ENCODE assay signal across 15 cellular contexts in genomic region chr1:63817700-63818099, GRCh38. TPM values are rescaled to one million over a fixed set of nuclear protein-coding genes. Genes with fewer than 3 reads are reported as not detected.
"Had no signal": no experiment of that assay in that cellular context is flagged by ENCODE, and none has a peak within 500 bp of the region (broad histone marks: within the 10 kb centered on the region; RNA-seq: fewer than 3 reads in every experiment).

No MANE protein-coding gene starts in this region.

- H3K4me1 Mint-ChIP-seq: activated naive CD4-positive, alpha-beta T cell treated with anti-CD3 and anti-CD28 coated beads, Interleukin-2, amount 10 ng/mL, durations not matched to agents 7 days and 5 days; central memory CD8-positive, alpha-beta T cell had no signal

- H3K27ac ChIP-seq: gastroesophageal sphincter, prostate gland, right lobe of liver had no signal

- H3K4me3 ChIP-seq: gastroesophageal sphincter, prostate gland, right lobe of liver had no signal

- H3K4me1 ChIP-seq: prostate gland, right lobe of liver had no signal

- H3K27ac Mint-ChIP-seq: activated B cell treated with CpG ODN at 0.5 μM for 24 hours; activated naive CD4-positive, alpha-beta T cell treated with anti-CD3 and anti-CD28 coated beads, Interleukin-2, amount 10 ng/mL, durations not matched to agents 7 days and 5 days; activated T-helper 2 cell treated with anti-CD3 and anti-CD28 coated beads, Interferon-gamma antibody, Interleukin-2, Interleukin-4, amounts not matched to agents 10 μg/mL and 5 μg/mL and 100 μg/mL, durations not matched to agents 14 hours and 24 hours and 36 hours had no signal

- H3K27me3 ChIP-seq: gastroesophageal sphincter, right lobe of liver had no signal

- H3K9me3 ChIP-seq: gastroesophageal sphincter, prostate gland, right lobe of liver had no signal

- H3K4me3 Mint-ChIP-seq: activated B cell treated with CpG ODN at 0.5 μM for 24 hours; activated naive CD4-positive, alpha-beta T cell treated with anti-CD3 and anti-CD28 coated beads, Interleukin-2, amount 10 ng/mL, durations not matched to agents 7 days and 5 days; central memory CD8-positive, alpha-beta T cell had no signal

- ATAC-seq: gastroesophageal sphincter; right lobe of liver; stimulated activated naive CD8-positive, alpha-beta T cell treated with anti-CD3 and anti-CD28 coated beads, Interleukin-15, Interleukin-2, amounts not matched to agents 100 U/mL and 50 U/mL, for 24 hours had no signal

- H3K9me3 Mint-ChIP-seq: activated naive CD4-positive, alpha-beta T cell treated with anti-CD3 and anti-CD28 coated beads, Interleukin-2, amount 10 ng/mL, durations not matched to agents 7 days and 5 days; activated T-helper 2 cell treated with anti-CD3 and anti-CD28 coated beads, Interferon-gamma antibody, Interleukin-2, Interleukin-4, amounts not matched to agents 10 μg/mL and 5 μg/mL and 100 μg/mL, durations not matched to agents 14 hours and 24 hours and 36 hours; central memory CD8-positive, alpha-beta T cell had no signal

- H3K36me3 ChIP-seq: gastroesophageal sphincter, prostate gland, right lobe of liver had no signal

- H3K36me3 Mint-ChIP-seq: activated naive CD4-positive, alpha-beta T cell treated with anti-CD3 and anti-CD28 coated beads, Interleukin-2, amount 10 ng/mL, durations not matched to agents 7 days and 5 days had no signal

- DNase-seq: activated B cell treated with CpG ODN at 0.5 μM for 24 hours; activated CD4-positive, alpha-beta T cell treated with anti-CD3 and anti-CD28 coated beads, Interleukin-2, amount 50 U/mL, for 1 hour; activated naive CD4-positive, alpha-beta T cell treated with anti-CD3 and anti-CD28 coated beads, Interleukin-2, amount 10 ng/mL, durations not matched to agents 7 days and 5 days; activated T-cell treated with anti-CD3 and anti-CD28 coated beads for 4 hours; left ventricle myocardium superior; right lobe of liver; stimulated activated CD4-positive, alpha-beta T cell treated with anti-CD3 and anti-CD28 coated beads, Interleukin-12 subunit alpha, Interleukin-12 subunit beta, amount 100 ng/mL, for 4 hours; stimulated activated CD8-positive, alpha-beta memory T cell treated with anti-CD3 and anti-CD28 coated beads, Interleukin-4, amount 100 ng/mL, for 48 hours; stimulated activated naive CD8-positive, alpha-beta T cell treated with anti-CD3 and anti-CD28 coated beads, Interleukin-15, Interleukin-2, amounts not matched to agents 100 U/mL and 50 U/mL, for 24 hours; T-helper 1 cell had no signal

RNA-seq across cellular contexts. Expression of gene ROR1, which starts 43.9 kb away (rescaled TPM):
- total RNA-seq: activated CD8-positive, alpha-beta memory T cell treated with anti-CD3 and anti-CD28 coated beads for 36 hours had no signal
